6 cellular contexts compared by ENCODE assay signal in the genomic region with DNA sequence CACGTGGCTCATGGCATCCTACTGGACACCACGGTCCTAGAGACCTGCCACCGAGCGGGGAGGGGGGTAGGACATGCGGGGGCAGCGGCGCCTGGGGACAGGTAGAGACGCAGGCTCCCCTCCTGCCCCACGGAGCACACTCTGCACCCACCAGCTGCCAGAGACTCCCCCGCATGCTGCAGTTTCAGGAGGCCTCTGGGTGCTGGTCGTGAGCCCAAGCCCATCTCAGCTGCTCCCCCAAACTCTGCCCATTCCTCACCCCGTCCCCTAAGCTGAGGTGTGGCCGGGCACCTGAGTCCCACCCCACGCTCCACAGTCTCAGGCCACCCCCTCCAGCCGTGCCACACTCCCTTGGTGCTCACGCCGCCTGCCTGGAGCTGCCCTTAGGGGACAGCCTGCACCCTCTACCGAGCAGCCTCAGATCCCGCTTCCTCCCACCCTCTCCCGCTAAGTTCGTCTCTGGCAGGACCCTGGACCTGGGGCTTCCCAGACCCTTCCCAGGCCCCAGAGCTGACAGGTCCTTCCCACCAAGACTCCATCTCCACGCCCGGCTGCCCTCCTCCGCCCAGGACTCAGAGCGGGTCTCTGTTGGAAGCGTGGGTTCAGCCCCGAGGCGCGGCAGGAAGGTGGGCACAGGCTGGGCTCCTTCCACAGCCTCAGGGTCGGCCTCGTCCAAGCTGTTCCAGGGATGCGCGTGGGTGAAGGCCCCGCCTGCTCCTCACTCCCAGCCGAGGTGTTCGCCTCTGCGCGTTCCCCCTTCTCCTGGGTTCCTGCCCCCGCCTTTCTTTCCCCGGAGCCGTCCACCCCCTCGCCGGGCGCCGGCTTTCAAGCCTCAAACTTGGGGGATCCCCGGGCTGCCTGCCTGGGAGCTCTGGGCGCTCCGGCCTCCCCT. TPM values are rescaled to one million over a fixed set of nuclear protein-coding genes. Genes with fewer than 3 reads are reported as not detected.
DNase-seq lines count a peak whose midpoint lies in the region; ATAC-seq and TF ChIP-seq lines count a peak whose summit lies in the region.

No MANE protein-coding gene starts in this region.

- H3K4me3 ChIP-seq in astrocyte of the spinal cord (ENCODE audit: low read depth, low read length), result peak overlapping the region; percentile 52

- H3K9me3 Mint-ChIP-seq in natural killer cell treated with Interleukin-12 subunit alpha and Interleukin-12 subunit beta and Interleukin-15 and Interleukin-18, amount 100 ng/mL, for 72 hours, result peaks cover 5% of the 10 kb centered on the region

- H3K4me3 Mint-ChIP-seq in natural killer cell treated with Interleukin-12 subunit alpha and Interleukin-12 subunit beta and Interleukin-15 and Interleukin-18, amount 100 ng/mL, for 72 hours, result peak overlapping the region; percentile 17

- no peak for ATAC-seq in natural killer cell treated with Interleukin-12 subunit alpha and Interleukin-12 subunit beta and Interleukin-15 and Interleukin-18, amount 100 ng/mL, for 72 hours
- ATAC-seq in GM21390 (IDR thresholded peaks at IDR 0.05; ENCODE audit: unreplicated experiment) (no peak), HG03378 (IDR thresholded peaks at IDR 0.05; ENCODE audit: unreplicated experiment) (no peak), GM19351 (IDR thresholded peaks at IDR 0.05; ENCODE audit: unreplicated experiment) (no peak)

- TF ChIP-seq CTCF in GM13977 (IDR thresholded peaks at IDR 0.05; ENCODE audit: extremely low read depth, insufficient read depth, missing control alignments), result no peak
- no peak for TF ChIP-seq CTCF in astrocyte of the spinal cord (IDR thresholded peaks at IDR 0.05; ENCODE audit: low read depth, low read length)

- peak; percentile 54 for DNase-seq in GM13977 (ENCODE audit: low spot score)
- DNase-seq in astrocyte of the spinal cord (ENCODE audit: low read depth, low spot score), result no peak
- no peak for DNase-seq in natural killer cell treated with Interleukin-12 subunit alpha and Interleukin-12 subunit beta and Interleukin-15 and Interleukin-18, amount 100 ng/mL, for 72 hours (ENCODE audit: low spot score)

- peaks cover 9% of the 10 kb centered on the region for H3K36me3 Mint-ChIP-seq in natural killer cell treated with Interleukin-12 subunit alpha and Interleukin-12 subunit beta and Interleukin-15 and Interleukin-18, amount 100 ng/mL, for 72 hours

- H3K27me3 Mint-ChIP-seq in natural killer cell treated with Interleukin-12 subunit alpha and Interleukin-12 subunit beta and Interleukin-15 and Interleukin-18, amount 100 ng/mL, for 72 hours, result peaks cover 0 to 3% of the 10 kb centered on the region in 2 donors

- H3K27ac Mint-ChIP-seq in natural killer cell treated with Interleukin-12 subunit alpha and Interleukin-12 subunit beta and Interleukin-15 and Interleukin-18, amount 100 ng/mL, for 72 hours, result no peak overlapping the region

- H3K4me1 Mint-ChIP-seq in natural killer cell treated with Interleukin-12 subunit alpha and Interleukin-12 subunit beta and Interleukin-15 and Interleukin-18, amount 100 ng/mL, for 72 hours (ENCODE audit: low read depth in 2 of 2), result peaks cover 8 to 9% of the 10 kb centered on the region in 2 donors

- in situ Hi-C loops in GM13977 (cut with MboI; ENCODE audit: low pct_unique_long_range_greater_than_20kb, low sequenced_read_pairs, unreplicated experiment), result no loop called here
- in situ Hi-C loops in astrocyte of the spinal cord (cut with HindIII; ENCODE audit: low sequenced_read_pairs), result no loop called here

RNA-seq across cellular contexts. Expression of a gene that starts 1.3 kb away (rescaled TPM):
- total RNA-seq in natural killer cell treated with Interleukin-12 subunit alpha and Interleukin-12 subunit beta and Interleukin-15 and Interleukin-18, amount 100 ng/mL, for 72 hours, result 1 to 10 TPM; 1.1 to 1.2 TPM

RNA-seq across cellular contexts. Expression of a gene that starts 19.3 kb away (rescaled TPM):
- total RNA-seq in natural killer cell treated with Interleukin-12 subunit alpha and Interleukin-12 subunit beta and Interleukin-15 and Interleukin-18, amount 100 ng/mL, for 72 hours, result 10 to 100 TPM; 29.4 to 48.4 TPM

RNA-seq across cellular contexts. Expression of a gene that starts 38.3 kb away (rescaled TPM):
- 1 to 10 TPM; 1.6 TPM for total RNA-seq in natural killer cell treated with Interleukin-12 subunit alpha and Interleukin-12 subunit beta and Interleukin-15 and Interleukin-18, amount 100 ng/mL, for 72 hours

RNA-seq across cellular contexts. Expression of a gene that starts 48.9 kb away (rescaled TPM):
- 10 to 100 TPM; 68.0 to 75.7 TPM for total RNA-seq in natural killer cell treated with Interleukin-12 subunit alpha and Interleukin-12 subunit beta and Interleukin-15 and Interleukin-18, amount 100 ng/mL, for 72 hours

RNA-seq across cellular contexts. Expression of a gene that starts 54.7 kb away (rescaled TPM):
- total RNA-seq in natural killer cell treated with Interleukin-12 subunit alpha and Interleukin-12 subunit beta and Interleukin-15 and Interleukin-18, amount 100 ng/mL, for 72 hours, result 100 to 1,000 TPM in 1 of 2 donors, 10 to 100 TPM in 1; 66.5 to 166 TPM
